12 cellular contexts compared by ENCODE assay signal in genomic region chr5:172646716-172647285, GRCh38. TPM values are rescaled to one million over a fixed set of nuclear protein-coding genes. Genes with fewer than 3 reads are reported as not detected.
A peak's percentile ranks its signal among the peaks of the same experiment; 100 is the strongest.
DNase-seq lines count a peak whose midpoint lies in the region; ATAC-seq, FAIRE-seq and TF ChIP-seq lines count a peak whose summit lies in the region.
"Had no signal": no experiment of that assay in that cellular context is flagged by ENCODE, and none has a peak within 500 bp of the region (broad histone marks: within the 10 kb centered on the region; RNA-seq: fewer than 3 reads in every experiment).

No MANE protein-coding gene starts in this region.

- POLR2A ChIA-PET in K562 (lab: Yijun Ruan, JAX), result interaction anchor here (0.5 to 0.9 kb wide), 2 partner anchors 9 to 1261 kb away, joined by 3 to 4 read pairs; no protein-coding TSS in a partner anchor

- H3K9ac ChIP-seq in K562 (ENCODE audit: insufficient read depth in 1 of 2, low read depth in 2 of 2, low read length in 2 of 2), result no peak overlapping the region
- H3K9ac ChIP-seq in kidney (ENCODE audit: low read length in 2 of 2), result no peak overlapping the region

- intact Hi-C loops in K562 (cut with micrococcal nuclease) (loop anchor here (10.0 kb wide), 1 partner anchor 48 kb away; no protein-coding TSS in a partner anchor), kidney (cut with DNase I) (no loop called here)

- no peak overlapping the region for H3K27ac ChIP-seq in K562 (ENCODE audit: extremely low read depth, low read depth, low read length)
- H3K27ac ChIP-seq in kidney (ENCODE audit: low read depth in 2 of 2, low read length in 2 of 2), result no peak overlapping the region
- peak overlapping the region in 3 of 4 donors; percentile 67 to 99 (median 74) for H3K27ac ChIP-seq in tibial nerve

- H3K4me2 ChIP-seq in K562 (ENCODE audit: insufficient read depth, low read length), result no peak overlapping the region

- no peak for TF ChIP-seq EP300 in K562 (IDR thresholded peaks at IDR 0.05; ENCODE audit: low read length)
- no peak for TF ChIP-seq EP300 in tibial nerve (IDR thresholded peaks at IDR 0.05)

- H3K27me3 ChIP-seq in K562 (ENCODE audit: control insufficient read depth in 2 of 2, insufficient read depth in 2 of 2, low read length in 2 of 2), result peaks cover 41 to 84% of the 10 kb centered on the region in 2 experiments
- H3K27me3 ChIP-seq in tibial nerve, result no peaks in the 10 kb centered on the region

- H3K36me3 ChIP-seq in K562 (ENCODE audit: control insufficient read depth, insufficient read depth, low read length) (no peaks in the 10 kb centered on the region), kidney (ENCODE audit: control insufficient read depth in 1 of 2, insufficient read depth in 2 of 2, low read length in 2 of 2) (no peaks in the 10 kb centered on the region), tibial nerve (peaks cover 0 to 5% (median 0%) of the 10 kb centered on the region in 3 donors)

- H3K4me3 ChIP-seq in K562, result no peak overlapping the region
- H3K4me3 ChIP-seq in kidney (ENCODE audit: low read length in 2 of 2), result no peak overlapping the region
- peak overlapping the region in 1 of 4 donors; percentile 4 for H3K4me3 ChIP-seq in tibial nerve

- ATAC-seq in K562 (peak; percentile 89), GM19463 (IDR thresholded peaks at IDR 0.05; ENCODE audit: unreplicated experiment) (no peak)

- no peak for TF ChIP-seq POLR2A in K562 (conservative IDR thresholded peaks at IDR 0.05)
- TF ChIP-seq POLR2A in tibial nerve (IDR thresholded peaks at IDR 0.05), result no peak

- DNase-seq in NCI-H1417 (lab: John Stamatoyannopoulos, UW) (peak; percentile 15 to 80 (median 60)), NCI-H1417 treated with DMSO at 0.1 percent for 48 hours (lab: John Stamatoyannopoulos, UW) (no peak), K562 (ENCODE audit: extremely low read depth in 1 of 4, low spot score in 3 of 4) (peak; percentile 21 to 59 (median 44)), kidney (no peak), tibial nerve (ENCODE audit: low spot score in 2 of 2) (no peak), HTR-8/SVneo (ENCODE audit: insufficient read length, low spot score) (no peak), Ammon's horn (ENCODE audit: low spot score) (no peak)
- DNase-seq: activated CD4-positive, alpha-beta T cell treated with anti-CD3 and anti-CD28 coated beads for 4 hours; mammary epithelial cell; NCI-H2081 treated with DMSO at 0.1 percent for 48 hours had no signal

- 3% methylated on average over 10 of the region's 10 CpGs for WGBS in K562 (ENCODE audit: insufficient coverage, low coverage, missing lambda C conversion rate)
- 42 to 59% methylated on average over 9 to 10 of the region's 10 CpGs for WGBS in tibial nerve, 2 donors

- H4K20me1 ChIP-seq in K562 (replicated peaks; ENCODE audit: control insufficient read depth, insufficient read depth, low read length), result peaks cover 4% of the 10 kb centered on the region; the same call in 1 of the 2 replicates

- TF ChIP-seq RAD21 in K562 (CRISPR knock-in tag; conservative IDR thresholded peaks at IDR 0.05 in 1 of 2, IDR thresholded peaks at IDR 0.05 in 1 of 2), result no peak

- FAIRE-seq in K562 (lab: Jason Lieb, UNC) (no peak), kidney (lab: Jason Lieb, UNC) (no peak), HTR-8/SVneo (lab: Jason Lieb, UNC) (no peak)
- FAIRE-seq: A204.1 had no signal

- H3K9me3 ChIP-seq in K562 (replicated peaks; ENCODE audit: control insufficient read depth, insufficient read depth, low read depth, low read length) (no peaks in the 10 kb centered on the region), kidney (ENCODE audit: control insufficient read depth in 1 of 2, low read length in 2 of 2) (no peaks in the 10 kb centered on the region), tibial nerve (no peaks in the 10 kb centered on the region)

- H3K4me1 ChIP-seq in K562 (replicated peaks in 1 of 2; ENCODE audit: control insufficient read depth in 2 of 2, insufficient read depth in 2 of 2, low read length in 2 of 2), result peaks cover 0 to 1% of the 10 kb centered on the region in 2 experiments; a peak in 2 of 5 replicates
- peaks cover 0 to 29% of the 10 kb centered on the region in 2 donors for H3K4me1 ChIP-seq in kidney (ENCODE audit: control insufficient read depth in 1 of 2, insufficient read depth in 1 of 2, low read depth in 1 of 2, low read length in 2 of 2)
- peaks cover 0 to 86% (median 29%) of the 10 kb centered on the region in 4 donors for H3K4me1 ChIP-seq in tibial nerve

- H3K79me2 ChIP-seq in K562 (ENCODE audit: control insufficient read depth, insufficient read depth, low read length), result no peaks in the 10 kb centered on the region

- H2AFZ ChIP-seq in K562 (ENCODE audit: low read depth, low read length), result no peak overlapping the region

- BruUV-seq in K562 (replicated peaks; lab: Mats Ljungman, UMichigan), result no TSS peak

- peak; percentile 50 to 55 (median 53) for TF ChIP-seq CTCF in K562 (IDR thresholded peaks at IDR 0.05 in 2 of 3, conservative IDR thresholded peaks at IDR 0.05 in 1 of 3; ENCODE audit: insufficient read depth in 2 of 3, low read depth in 1 of 3, low read length in 3 of 3)
- TF ChIP-seq CTCF in kidney (IDR thresholded peaks at IDR 0.05; ENCODE audit: borderline replicate concordance, extremely low read depth, insufficient read depth), result peak; percentile 17
- peak in 4 of 5 experiments; percentile 35 to 54 (median 45) for TF ChIP-seq CTCF in tibial nerve (IDR thresholded peaks at IDR 0.05)

- in situ Hi-C loops in K562 (cut with MboI), result no loop called here

- CTCF ChIA-PET in K562 (lab: Yijun Ruan, JAX; ENCODE audit: low intra/inter-chr PET ratio), result no interaction called here

- H3K9me1 ChIP-seq in K562 (ENCODE audit: control insufficient read depth, insufficient read depth, low read length), result no peaks in the 10 kb centered on the region

TF ChIP-seq in K562, 482 proteins besides CTCF, POLR2A, EP300 and RAD21 (continues in another document):
- TF ChIP-seq RHOXF2B (CRISPR knock-in tag; conservative IDR thresholded peaks at IDR 0.05) (no peak), ZNF609 (CRISPR knock-in tag; IDR thresholded peaks at IDR 0.05; ENCODE audit: borderline replicate concordance) (no peak), SUPT5H (IDR thresholded peaks at IDR 0.05) (no peak), ZNF551 (CRISPR knock-in tag; IDR thresholded peaks at IDR 0.05) (no peak), HOXB6 (CRISPR knock-in tag; IDR thresholded peaks at IDR 0.05; ENCODE audit: borderline replicate concordance) (no peak), ZFP36 (IDR thresholded peaks at IDR 0.05; ENCODE audit: low read depth, low read length, partially characterized antibody) (peak; percentile 79)

RNA-seq across cellular contexts. Expression of gene NEURL1B, which starts 5.7 kb away (rescaled TPM):
- total RNA-seq in K562 (2011; cell fraction: chromatin; rRNA removed; ENCODE audit: low replicate concordance), result not detected in 2 replicates
- total RNA-seq in K562 (2011; cell fraction: nucleolus; rRNA removed), result not detected in 2 replicates
- total RNA-seq in K562 (2011; cell fraction: nucleoplasm; rRNA removed), result not detected in 2 replicates
- total RNA-seq in K562 (2014; rRNA removed) (not detected in 2 replicates), K562 (2014; rRNA removed; fragmentation: Illumina TruSeq; extraction: Trizol) (not detected in 2 replicates), K562 (2015; rRNA removed; fragmentation: Illumina TruSeq; extraction: Trizol) (not detected in 2 replicates), K562 (2021) (0.04 TPM in 2 replicates), kidney (42.6 TPM), tibial nerve (10 to 100 TPM; 33.6 to 98.8 (median 93.2) TPM)
- polyA plus RNA-seq in K562 (2011; rRNA removed) (not detected in 2 replicates), K562 (2014; fragmentation: Illumina TruSeq; extraction: Trizol) (not detected in 2 replicates), K562 (2014; fragmentation: Nextera tagmentation; extraction: Ambion mirVana) (not detected), K562 (2014; rRNA removed) (not detected in 2 replicates), kidney (ENCODE audit: insufficient read depth, low read depth, low replicate concordance) (5.4 TPM)
- not detected in 2 replicates for polyA plus RNA-seq in K562 (2011; cell fraction: cytosol; rRNA removed)
- polyA plus RNA-seq in K562 (2011; cell fraction: nucleus; rRNA removed), result not detected in 2 replicates
- not detected in 2 replicates for polyA plus RNA-seq in K562 (2012)
- not detected in 2 replicates for polyA minus RNA-seq in K562 (2011; rRNA and poly(A)+ RNA removed)
- not detected in 2 replicates for polyA minus RNA-seq in K562 (2011; cell fraction: cytosol; rRNA and poly(A)+ RNA removed)
- polyA minus RNA-seq in K562 (2011; cell fraction: nucleus; rRNA and poly(A)+ RNA removed), result not detected in 2 replicates

Comparison
In these comparisons a context has a peak if more than half of its experiments do, and no peak if none do; other contexts are left out.
1. DNase-seq: peak in NCI-H1417 (3 of 3) and K562 (4 of 4); none in NCI-H1417 treated with DMSO at 0.1 percent for 48 hours (single experiment), kidney (single experiment), tibial nerve (0 of 2), HTR-8/SVneo (single experiment) and Ammon's horn (single experiment).
2. H3K27ac ChIP-seq: peak in tibial nerve (3 of 4); none in K562 (single experiment) and kidney (0 of 2).
3. RNA of gene NEURL1B, which starts 5.7 kb away (total RNA-seq): 33.6 to 98.8 TPM in tibial nerve and 42.6 TPM in kidney (single experiment); 0.04 TPM in K562; every median in the first group is over 10 times any median in the second.
4. Peak in every context shown above with its lines, with median percentiles within 50 percentile points of each other: CTCF ChIP-seq.